In genomic region chr2:170530284-170530745, GRCh38 we compare ENCODE assay signal across 8 cellular contexts.
A peak's percentile ranks its signal among the peaks of the same experiment; 100 is the strongest.
DNase-seq lines count a peak whose midpoint lies in the region; ATAC-seq and TF ChIP-seq lines count a peak whose summit lies in the region.

No MANE protein-coding gene starts in this region.

- H2AK5ac ChIP-seq in mesendoderm (ENCODE audit: low read length), result no peak overlapping the region

- no peak overlapping the region for H3K18ac ChIP-seq in mesendoderm (ENCODE audit: low read length)

- peaks cover 39% of the 10 kb centered on the region for H3K4me1 Mint-ChIP-seq in chondrocyte (ENCODE audit: low read depth)

- H3K27me3 Mint-ChIP-seq in chondrocyte (ENCODE audit: low read depth), result peaks cover 10% of the 10 kb centered on the region

- no peak overlapping the region for H3K9ac ChIP-seq in mesendoderm (ENCODE audit: low read length)

- no peak overlapping the region for H3K4me2 ChIP-seq in mesendoderm (ENCODE audit: low read length)

- no CpG with 5 or more reads among the region's 7 CpGs for WGBS in mesendoderm (ENCODE audit: extremely low coverage, insufficient coverage, low lambda C conversion rate)

- no peaks in the 10 kb centered on the region for H3K27me3 ChIP-seq in mesendoderm (ENCODE audit: insufficient read depth, low read length, poor library complexity)

- peak; percentile 48 for TF ChIP-seq CTCF in chondrocyte (IDR thresholded peaks at IDR 0.05)

- peak overlapping the region; percentile 46 for H3K27ac Mint-ChIP-seq in chondrocyte (ENCODE audit: unreplicated experiment)

- H3K4me1 ChIP-seq in mesendoderm (ENCODE audit: control insufficient read depth, low read depth, low read length), result peaks cover 6% of the 10 kb centered on the region

- H3K79me1 ChIP-seq in mesendoderm (ENCODE audit: low read length), result no peaks in the 10 kb centered on the region

- H4K5ac ChIP-seq in mesendoderm (ENCODE audit: low read length), result no peak overlapping the region

- H3K23ac ChIP-seq in mesendoderm (ENCODE audit: low read length), result no peak overlapping the region

- DNase-seq in DMS 273 treated with DMSO at 0.1 percent for 48 hours (lab: John Stamatoyannopoulos, UW), result peak; percentile 94
- peak; percentile 86 for DNase-seq in NCI-H2107 treated with DMSO at 0.1 percent for 48 hours (lab: John Stamatoyannopoulos, UW; ENCODE audit: unreplicated experiment)
- DNase-seq in chondrocyte (ENCODE audit: low spot score), result no peak
- DNase-seq in mesendoderm, result peak; percentile 93
- no peak for DNase-seq in activated CD4-positive, alpha-beta T cell treated with anti-CD3 and anti-CD28 coated beads, Interleukin-2, amount 50 U/mL, for 48 hours
- DNase-seq in hepatic stellate cell (ENCODE audit: low spot score), result no peak
- DNase-seq in SIG-M5 treated with dmso at 0.1 percent for 504 hours (lab: John Stamatoyannopoulos, UW; ENCODE audit: unreplicated experiment), result no peak

- H3K36me3 ChIP-seq in mesendoderm (ENCODE audit: control insufficient read depth, insufficient read depth, low read length), result no peaks in the 10 kb centered on the region

- no peaks in the 10 kb centered on the region for H3K9me3 Mint-ChIP-seq in chondrocyte (ENCODE audit: low read depth)

- H3K4me3 ChIP-seq in mesendoderm (ENCODE audit: low read length), result no peak overlapping the region

- H3K56ac ChIP-seq in mesendoderm (ENCODE audit: low read length), result no peak overlapping the region

- H3K79me2 ChIP-seq in mesendoderm (ENCODE audit: control insufficient read depth, insufficient read depth, low read length), result no peaks in the 10 kb centered on the region

- no peak for ATAC-seq in HG03108 (IDR thresholded peaks at IDR 0.05; ENCODE audit: unreplicated experiment)

- peak overlapping the region; percentile 36 for H3K4me3 Mint-ChIP-seq in chondrocyte (ENCODE audit: unreplicated experiment)

- H2BK15ac ChIP-seq in mesendoderm (replicated peaks; ENCODE audit: low read depth), result no peak overlapping the region

- peaks cover 3% of the 10 kb centered on the region for H3K36me3 Mint-ChIP-seq in chondrocyte (ENCODE audit: low read depth)

- H2BK120ac ChIP-seq in mesendoderm (ENCODE audit: low read depth, low read length), result no peak overlapping the region

- H2BK5ac ChIP-seq in mesendoderm (ENCODE audit: low read length), result no peak overlapping the region

- no peak overlapping the region for H3K4ac ChIP-seq in mesendoderm (ENCODE audit: low read depth, low read length)

- no peak overlapping the region for H4K8ac ChIP-seq in mesendoderm (ENCODE audit: low read depth, low read length)

- peak overlapping the region; percentile 38 for H3K27ac ChIP-seq in mesendoderm (ENCODE audit: low read depth, low read length)

Comparison
In these comparisons a context has a peak if more than half of its experiments do, and no peak if none do; other contexts are left out.
1. DNase-seq: peak in DMS 273 treated with DMSO at 0.1 percent for 48 hours (single experiment), NCI-H2107 treated with DMSO at 0.1 percent for 48 hours (single experiment) and mesendoderm (single experiment); none in chondrocyte (single experiment), activated CD4-positive, alpha-beta T cell treated with anti-CD3 and anti-CD28 coated beads, Interleukin-2, amount 50 U/mL, for 48 hours (0 of 2), hepatic stellate cell (single experiment) and SIG-M5 treated with dmso at 0.1 percent for 504 hours (single experiment).